1 cellular context compared by ENCODE assay signal in genomic region chr12:25194722-25195055, GRCh38.
TF ChIP-seq lines count a peak whose summit lies in the region.

No MANE protein-coding gene starts in this region.

TF ChIP-seq in HepG2, 621 proteins besides CTCF, POLR2A, EP300 and RAD21:
- TF ChIP-seq ZNF230 (CRISPR knock-in tag; IDR thresholded peaks at IDR 0.05): no peak
- no peak for TF ChIP-seq KDM5A (IDR thresholded peaks at IDR 0.05; ENCODE audit: borderline replicate concordance, low read length)
- no peak for TF ChIP-seq NR2F1 (CRISPR knock-in tag; IDR thresholded peaks at IDR 0.05)
- no peak for TF ChIP-seq MEIS1 (CRISPR knock-in tag; IDR thresholded peaks at IDR 0.05; ENCODE audit: borderline replicate concordance)
- no peak for TF ChIP-seq ZFP36L1 (CRISPR knock-in tag; IDR thresholded peaks at IDR 0.05)
- no peak for TF ChIP-seq ZNF441 (CRISPR knock-in tag; IDR thresholded peaks at IDR 0.05; ENCODE audit: borderline replicate concordance)
- TF ChIP-seq ZBTB42 (CRISPR knock-in tag; IDR thresholded peaks at IDR 0.05): 0 out of 2 replicates have a peak, but pooled peaks have one; percentile 28
- no peak for TF ChIP-seq ZNF431 (CRISPR knock-in tag; IDR thresholded peaks at IDR 0.05; ENCODE audit: borderline replicate concordance, low read depth)
- TF ChIP-seq ZC3H13 (CRISPR knock-in tag; IDR thresholded peaks at IDR 0.05): no peak
- TF ChIP-seq SP4 (CRISPR knock-in tag; IDR thresholded peaks at IDR 0.05): no peak
- 0 out of 2 replicates have a peak, but pooled peaks have one; percentile 11 for TF ChIP-seq TOPORS (CRISPR knock-in tag; IDR thresholded peaks at IDR 0.05)
- no peak for TF ChIP-seq NCOR1 (IDR thresholded peaks at IDR 0.05; ENCODE audit: borderline replicate concordance, low read length)
- 0 out of 2 replicates have a peak, but pooled peaks have one; percentile 13 for TF ChIP-seq BRF2 (CRISPR knock-in tag; IDR thresholded peaks at IDR 0.05)
